1 cellular context compared by ENCODE assay signal in genomic region chr10:99125879-99126278, GRCh38.
TF ChIP-seq lines count a peak whose summit lies in the region.

No MANE protein-coding gene starts in this region.

TF ChIP-seq in GM23338, 12 proteins besides CTCF, POLR2A, EP300 and RAD21 (continued from another document):
- no peak for TF ChIP-seq ZNF462 (CRISPR knock-in tag; IDR thresholded peaks at IDR 0.05)
- TF ChIP-seq POLR2AphosphoS5 (IDR thresholded peaks at IDR 0.05; ENCODE audit: low read depth) = no peak
